2 cellular contexts compared by ENCODE assay signal in the genomic region with DNA sequence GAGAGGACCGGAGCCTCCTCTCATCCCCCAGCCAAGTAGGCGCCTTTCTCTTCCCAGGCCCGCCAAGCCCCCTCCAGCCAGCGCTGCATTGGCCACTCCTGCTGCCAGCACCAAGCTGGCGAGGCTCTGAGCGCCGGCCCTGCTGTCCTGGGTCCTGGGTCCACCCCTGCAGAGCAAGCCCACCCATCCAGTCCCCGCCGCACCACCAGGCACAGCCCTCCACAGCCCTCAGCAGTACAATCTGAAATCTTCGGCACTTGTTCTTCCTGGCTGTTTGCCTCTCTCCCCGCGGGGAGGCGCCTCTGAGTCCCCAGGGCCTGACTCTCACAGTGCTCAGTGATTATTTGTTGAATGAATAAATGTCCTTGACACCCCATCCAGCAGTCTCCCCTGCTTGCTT.
TF ChIP-seq lines count a peak whose summit lies in the region.

No MANE protein-coding gene starts in this region.

TF ChIP-seq in GM23338, 12 proteins besides CTCF, POLR2A, EP300 and RAD21:
- no peak for TF ChIP-seq JUNB (IDR thresholded peaks at IDR 0.05; ENCODE audit: unreplicated experiment)
- no peak for TF ChIP-seq ZNF462 (CRISPR knock-in tag; IDR thresholded peaks at IDR 0.05)
- TF ChIP-seq STAT1 (IDR thresholded peaks at IDR 0.05; ENCODE audit: unreplicated experiment) = no peak
- TF ChIP-seq NANOG (IDR thresholded peaks at IDR 0.05; ENCODE audit: borderline replicate concordance) = no peak
- TF ChIP-seq ETS1 (IDR thresholded peaks at IDR 0.05) = no peak
TF ChIP-seq in GM23338: peak in this region for 0.

TF ChIP-seq in H1, 55 proteins besides CTCF, POLR2A, EP300 and RAD21:
- TF ChIP-seq POLR2AphosphoS5 (IDR thresholded peaks at IDR 0.05; ENCODE audit: low read depth, low read length) = no peak
- no peak for TF ChIP-seq CBX5 (IDR thresholded peaks at IDR 0.05; ENCODE audit: low read depth, low read length)
- TF ChIP-seq ATF3 (IDR thresholded peaks at IDR 0.05; ENCODE audit: insufficient read depth, low read depth, low read length) = no peak
- no peak for TF ChIP-seq CREB1 (IDR thresholded peaks at IDR 0.05)
- TF ChIP-seq PHF8 (conservative IDR thresholded peaks at IDR 0.05; ENCODE audit: low read depth, low read length) = no peak
- TF ChIP-seq CBX8 (IDR thresholded peaks at IDR 0.05; ENCODE audit: borderline replicate concordance, low read depth, low read length) = no peak
- TF ChIP-seq GTF2F1 (IDR thresholded peaks at IDR 0.05; ENCODE audit: borderline replicate concordance, low read depth, low read length) = no peak
- TF ChIP-seq GABPA (IDR thresholded peaks at IDR 0.05; ENCODE audit: borderline replicate concordance, insufficient read depth, low read length) = no peak
- no peak for TF ChIP-seq CHD1 (IDR thresholded peaks at IDR 0.05; ENCODE audit: low read depth, low read length)
- no peak for TF ChIP-seq SP4 (IDR thresholded peaks at IDR 0.05; ENCODE audit: low read length)
- no peak for TF ChIP-seq EZH2 (IDR thresholded peaks at IDR 0.05; ENCODE audit: low read depth, low read length, severe bottlenecking)
- no peak for TF ChIP-seq CEBPB (IDR thresholded peaks at IDR 0.05; ENCODE audit: low read depth, low read length)
- TF ChIP-seq SIN3A (conservative IDR thresholded peaks at IDR 0.05 in 1 of 2, IDR thresholded peaks at IDR 0.05 in 1 of 2; ENCODE audit: low read depth in 1 of 2, low read length in 2 of 2) = no peak
- TF ChIP-seq KDM4A (IDR thresholded peaks at IDR 0.05; ENCODE audit: low read depth, low read length, severe bottlenecking) = no peak
- no peak for TF ChIP-seq FOSL1 (IDR thresholded peaks at IDR 0.05; ENCODE audit: insufficient read depth, low read depth, low read length)
- TF ChIP-seq KDM1A (IDR thresholded peaks at IDR 0.05; ENCODE audit: borderline replicate concordance, low read length) = no peak
